8 cellular contexts compared by ENCODE assay signal in the genomic region with DNA sequence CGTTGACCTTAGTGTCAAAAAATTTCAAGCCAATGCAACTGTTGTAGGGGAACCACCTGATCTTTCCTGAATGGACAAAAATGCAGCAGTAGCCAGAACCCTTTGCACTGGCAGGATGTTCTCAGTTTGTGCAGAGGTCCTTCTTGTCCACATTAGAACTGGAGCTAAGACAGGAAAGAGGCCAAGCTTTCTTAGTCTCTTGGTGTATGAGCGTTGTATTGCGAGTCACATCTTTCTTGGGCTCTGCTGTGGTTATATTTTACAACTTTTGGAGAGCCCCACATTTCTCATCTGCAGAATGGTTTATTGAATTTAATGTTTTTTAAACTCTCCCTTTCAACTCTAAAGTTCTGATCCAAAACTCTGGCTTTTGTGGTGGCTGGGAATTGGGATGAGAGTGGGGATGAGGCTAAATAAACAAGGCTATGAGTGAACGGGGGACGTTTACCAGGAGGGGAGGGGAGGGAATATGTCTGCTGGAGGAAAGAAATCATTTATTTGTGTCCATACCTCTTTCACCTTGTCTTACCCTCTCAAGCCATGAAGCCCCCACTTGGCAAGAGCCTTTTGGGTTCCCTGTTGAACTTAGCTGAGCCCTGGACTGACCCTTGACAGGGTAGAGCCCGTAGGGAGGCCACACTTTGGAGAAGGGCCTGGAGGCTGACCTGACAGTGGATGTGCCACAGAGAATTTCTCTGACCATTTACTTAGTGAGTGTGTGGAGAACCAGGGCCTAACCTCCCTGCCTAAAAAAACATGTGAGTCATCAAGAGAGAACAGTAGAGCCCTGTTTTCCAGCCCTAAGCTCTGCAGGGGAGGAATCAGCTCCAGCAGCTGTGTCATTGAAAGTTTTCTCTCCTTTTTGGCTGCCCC. TPM values are rescaled to one million over a fixed set of nuclear protein-coding genes. Genes with fewer than 3 reads are reported as not detected.
DNase-seq lines count a peak whose midpoint lies in the region; ATAC-seq and TF ChIP-seq lines count a peak whose summit lies in the region.

No MANE protein-coding gene starts in this region.

- POLR2A ChIA-PET in Panc1 (lab: Charles Lee), result no interaction called here

- peak overlapping the region in 1 of 2 experiments; percentile 2; a peak in 1 of 4 replicates for H3K4me3 ChIP-seq in Panc1 (ENCODE audit: low read depth in 2 of 2, low read length in 2 of 2)

- intact Hi-C loops in CD14-positive monocyte (cut with micrococcal nuclease), result loop anchor here in 1 of 2 donors (10.0 kb wide), 2 partner anchors 117 to 177 kb away; no protein-coding TSS in a partner anchor
- intact Hi-C loops in Panc1 (cut with micrococcal nuclease; ENCODE audit: unreplicated experiment), result no loop called here

- no TSS peak for BruUV-seq in Panc1 (replicated peaks; lab: Mats Ljungman, UMichigan)

- no peaks in the 10 kb centered on the region for H3K9me3 Mint-ChIP-seq in CD14-positive monocyte
- H3K9me3 Mint-ChIP-seq in activated CD8-positive, alpha-beta memory T cell treated with anti-CD3 and anti-CD28 coated beads, Interleukin-2, amount 10 ng/mL, durations not matched to agents 7 days and 5 days (ENCODE audit: low read depth), result no peaks in the 10 kb centered on the region

- in situ Hi-C loops in Panc1 (cut with HindIII; ENCODE audit: low pct_unique_long_range_greater_than_20kb, low sequenced_read_pairs), result no loop called here

- DNase-seq in CD14-positive monocyte (ENCODE audit: low spot score) (no peak), Panc1 (ENCODE audit: low read depth, low spot score) (peak; percentile 51), epithelial cell of prostate (ENCODE audit: low read depth, low spot score) (peak; percentile 50), non-pigmented ciliary epithelial cell (ENCODE audit: low read depth) (peak; percentile 68), NCI-H1105 treated with DMSO at 0.1 percent for 48 hours (lab: John Stamatoyannopoulos, UW) (no peak)
- no peak for DNase-seq in activated CD8-positive, alpha-beta memory T cell treated with anti-CD3 and anti-CD28 coated beads, Interleukin-2, amount 10 ng/mL, durations not matched to agents 7 days and 5 days
- no peak for DNase-seq in activated CD4-positive, alpha-beta T cell treated with anti-CD3 and anti-CD28 coated beads for 48 hours
- DNase-seq in stimulated activated CD4-positive, alpha-beta T cell treated with anti-CD3 and anti-CD28 coated beads, Interleukin-15, amount 100 ng/mL, for 24 hours, result no peak

- CTCF ChIA-PET in Panc1 (lab: Charles Lee), result interaction anchor here (0.7 kb wide), 1 partner anchor 172 kb away, joined by 4 read pairs; no protein-coding TSS in a partner anchor
- CTCF ChIA-PET in activated CD8-positive, alpha-beta memory T cell treated with anti-CD3 and anti-CD28 coated beads, Interleukin-2, amount 10 ng/mL, durations not matched to agents 7 days and 5 days (lab: Charles Lee), result interaction anchor here (0.7 to 20.1 kb wide), 7 partner anchors 13 to 279 kb away, joined by 3 to 392 read pairs (median 3); a partner anchor contains a TSS

- H3K4me1 Mint-ChIP-seq in CD14-positive monocyte, result peaks cover 30% of the 10 kb centered on the region
- peaks cover 60% of the 10 kb centered on the region for H3K4me1 Mint-ChIP-seq in activated CD8-positive, alpha-beta memory T cell treated with anti-CD3 and anti-CD28 coated beads, Interleukin-2, amount 10 ng/mL, durations not matched to agents 7 days and 5 days

- H3K36me3 ChIP-seq in Panc1 (ENCODE audit: control insufficient read depth, insufficient read depth, low read length), result no peaks in the 10 kb centered on the region

- H3K9me3 ChIP-seq in Panc1 (ENCODE audit: control insufficient read depth, insufficient read depth, low read depth, low read length), result no peaks in the 10 kb centered on the region

- H3K27me3 Mint-ChIP-seq in CD14-positive monocyte (ENCODE audit: low read depth in 3 of 3), result peaks cover 0 to 2% (median 0%) of the 10 kb centered on the region in 3 donors
- no peaks in the 10 kb centered on the region for H3K27me3 Mint-ChIP-seq in activated CD8-positive, alpha-beta memory T cell treated with anti-CD3 and anti-CD28 coated beads, Interleukin-2, amount 10 ng/mL, durations not matched to agents 7 days and 5 days

- peak overlapping the region in 1 of 2 donors; percentile 75 for H3K4me3 Mint-ChIP-seq in CD14-positive monocyte
- H3K4me3 Mint-ChIP-seq in activated CD8-positive, alpha-beta memory T cell treated with anti-CD3 and anti-CD28 coated beads, Interleukin-2, amount 10 ng/mL, durations not matched to agents 7 days and 5 days, result no peak overlapping the region

- peak; percentile 99 for ATAC-seq in Panc1
- ATAC-seq in activated CD8-positive, alpha-beta memory T cell treated with anti-CD3 and anti-CD28 coated beads, Interleukin-2, amount 10 ng/mL, durations not matched to agents 7 days and 5 days, result no peak

- peak overlapping the region; percentile 85 for H3K27ac ChIP-seq in Panc1 (ENCODE audit: low read length)
- peak overlapping the region; percentile 2 for H3K27ac ChIP-seq in epithelial cell of prostate

- H3K4me1 ChIP-seq in Panc1 (ENCODE audit: control insufficient read depth, insufficient read depth, low read length), result peaks cover 14% of the 10 kb centered on the region; the same call in 1 of the 2 replicates

- no peak for TF ChIP-seq CTCF in CD14-positive monocyte (IDR thresholded peaks at IDR 0.05)
- no peak for TF ChIP-seq CTCF in Panc1 (IDR thresholded peaks at IDR 0.05)

- peak overlapping the region in 4 of 7 donors; percentile 55 to 87 (median 74) for H3K27ac Mint-ChIP-seq in CD14-positive monocyte
- no peak overlapping the region for H3K27ac Mint-ChIP-seq in activated CD8-positive, alpha-beta memory T cell treated with anti-CD3 and anti-CD28 coated beads, Interleukin-2, amount 10 ng/mL, durations not matched to agents 7 days and 5 days

- no peaks in the 10 kb centered on the region for H3K27me3 ChIP-seq in Panc1 (ENCODE audit: control insufficient read depth, insufficient read depth, low read length)

- H3K36me3 Mint-ChIP-seq in CD14-positive monocyte, result no peaks in the 10 kb centered on the region
- H3K36me3 Mint-ChIP-seq in activated CD8-positive, alpha-beta memory T cell treated with anti-CD3 and anti-CD28 coated beads, Interleukin-2, amount 10 ng/mL, durations not matched to agents 7 days and 5 days, result peaks cover 2% of the 10 kb centered on the region

RNA-seq across cellular contexts. Expression of a gene that starts 0.6 kb away (rescaled TPM):
- 1 to 10 TPM; 1.4 to 9.9 TPM for polyA plus RNA-seq in CD14-positive monocyte
- 0.77 TPM for total RNA-seq in Panc1 (2021; ENCODE audit: unreplicated experiment)
- polyA plus RNA-seq in Panc1 (2012; ENCODE audit: insufficient read length), result 1.0 TPM
- 10 to 100 TPM in 1 of 2 experiments, 1 to 10 TPM in 1; 6.7 to 13.0 TPM for total RNA-seq in activated CD8-positive, alpha-beta memory T cell treated with anti-CD3 and anti-CD28 coated beads, Interleukin-2, amount 10 ng/mL, durations not matched to agents 7 days and 5 days

RNA-seq across cellular contexts. Expression of a gene that starts 27.7 kb away (rescaled TPM):
- 10 to 100 TPM; 22.4 to 24.0 TPM for polyA plus RNA-seq in CD14-positive monocyte
- total RNA-seq in Panc1 (2021; ENCODE audit: unreplicated experiment), result 10.4 TPM
- 8.9 TPM for polyA plus RNA-seq in Panc1 (2012; ENCODE audit: insufficient read length)
- 100 to 1,000 TPM; 187 to 209 TPM for total RNA-seq in activated CD8-positive, alpha-beta memory T cell treated with anti-CD3 and anti-CD28 coated beads, Interleukin-2, amount 10 ng/mL, durations not matched to agents 7 days and 5 days

Comparison
In these comparisons a context has a peak if more than half of its experiments do, and no peak if none do; other contexts are left out.
1. DNase-seq: peak in Panc1 (single experiment), epithelial cell of prostate (single experiment) and non-pigmented ciliary epithelial cell (single experiment); none in CD14-positive monocyte (single experiment), NCI-H1105 treated with DMSO at 0.1 percent for 48 hours (single experiment), activated CD8-positive, alpha-beta memory T cell treated with anti-CD3 and anti-CD28 coated beads, Interleukin-2, amount 10 ng/mL, durations not matched to agents 7 days and 5 days (single experiment), activated CD4-positive, alpha-beta T cell treated with anti-CD3 and anti-CD28 coated beads for 48 hours (single experiment) and stimulated activated CD4-positive, alpha-beta T cell treated with anti-CD3 and anti-CD28 coated beads, Interleukin-15, amount 100 ng/mL, for 24 hours (single experiment).
2. RNA of a gene that starts 27.7 kb away (total RNA-seq): 187 to 209 TPM in activated CD8-positive, alpha-beta memory T cell treated with anti-CD3 and anti-CD28 coated beads, Interleukin-2, amount 10 ng/mL, durations not matched to agents 7 days and 5 days; 10.4 TPM in Panc1 (single experiment); every median in the first group is over 10 times any median in the second.